Comparison of ENCODE assay signal across 6 cellular contexts in genomic region chr19:48874309-48875135, GRCh38. TPM values are rescaled to one million over a fixed set of nuclear protein-coding genes. Genes with fewer than 3 reads are reported as not detected.
DNase-seq lines count a peak whose midpoint lies in the region; ATAC-seq and TF ChIP-seq lines count a peak whose summit lies in the region.

No MANE protein-coding gene starts in this region.

- peaks cover 25% of the 10 kb centered on the region for H3K79me2 ChIP-seq in SU-DHL-6 (ENCODE audit: insufficient read depth, low read length)

- H3K4me3 ChIP-seq in SU-DHL-6 (ENCODE audit: insufficient read depth, low read length, poor library complexity, severe bottlenecking), result peak overlapping the region; percentile 88
- H3K4me3 ChIP-seq in thoracic aorta, result peak overlapping the region; percentile 95

- H3K4me1 ChIP-seq in thoracic aorta (ENCODE audit: control insufficient read depth in 1 of 2, low read depth in 2 of 2), result peaks cover 27 to 40% of the 10 kb centered on the region in 2 donors

- H3K4me2 ChIP-seq in SU-DHL-6 (ENCODE audit: low read depth, low read length, poor library complexity, severe bottlenecking), result peak overlapping the region; percentile 90

- H4K20me1 ChIP-seq in SU-DHL-6 (ENCODE audit: low read depth, low read length), result no peaks in the 10 kb centered on the region

- H3K27ac ChIP-seq in SU-DHL-6 (ENCODE audit: low read depth, low read length) (peak overlapping the region; percentile 97), thoracic aorta (peak overlapping the region; percentile 100)

- TF ChIP-seq CTCF in SU-DHL-6 (IDR thresholded peaks at IDR 0.05; ENCODE audit: insufficient read depth, low read length, poor library complexity, severe bottlenecking), result no peak
- no peak for TF ChIP-seq CTCF in thoracic aorta (IDR thresholded peaks at IDR 0.05)

- H3K9me2 ChIP-seq in SU-DHL-6 (replicated peaks; ENCODE audit: insufficient read depth, low read length), result no peaks in the 10 kb centered on the region

- peaks cover 62% of the 10 kb centered on the region for H3F3A ChIP-seq in SU-DHL-6 (ENCODE audit: insufficient read depth)

- H3K36me3 ChIP-seq in SU-DHL-6 (ENCODE audit: low read length) (no peaks in the 10 kb centered on the region), thoracic aorta (peaks cover 40% of the 10 kb centered on the region)

- no peaks in the 10 kb centered on the region for H3K9me3 ChIP-seq in SU-DHL-6 (ENCODE audit: insufficient read depth, low read length)
- no peaks in the 10 kb centered on the region for H3K9me3 ChIP-seq in thoracic aorta

- H3K27me3 ChIP-seq in SU-DHL-6 (ENCODE audit: low read length), result no peaks in the 10 kb centered on the region
- no peaks in the 10 kb centered on the region for H3K27me3 ChIP-seq in thoracic aorta (replicated peaks; ENCODE audit: insufficient read depth)

- peak; percentile 77 for DNase-seq in HCEC 1CT
- peak; percentile 35 for DNase-seq in foreskin melanocyte
- no peak for DNase-seq in thoracic aorta (ENCODE audit: low spot score)
- DNase-seq in NCI-H2029 (lab: John Stamatoyannopoulos, UW), result no peak

- ATAC-seq in thoracic aorta (ENCODE audit: insufficient number of reproducible peaks, low FRiP score, low read depth), result no peak
- ATAC-seq in HG03521 (IDR thresholded peaks at IDR 0.05; ENCODE audit: unreplicated experiment), result no peak

- H3K9ac ChIP-seq in SU-DHL-6 (ENCODE audit: low read length), result peak overlapping the region; percentile 89

- no peak overlapping the region for H2AFZ ChIP-seq in SU-DHL-6 (ENCODE audit: low read depth, low read length, severe bottlenecking)

RNA-seq across cellular contexts. Expression of gene PPP1R15A, which starts 2.3 kb away (rescaled TPM):
- 100 to 1,000 TPM; 108 to 139 TPM for total RNA-seq in thoracic aorta

RNA-seq across cellular contexts. Expression of gene PLEKHA4, which starts 6.1 kb away (rescaled TPM):
- total RNA-seq in thoracic aorta, result 10 to 100 TPM; 45.1 to 45.2 TPM

RNA-seq across cellular contexts. Expression of gene TULP2, which starts 24.0 kb away (rescaled TPM):
- total RNA-seq in thoracic aorta, result under 1 TPM; 0.27 to 0.78 TPM

RNA-seq across cellular contexts. Expression of gene NUCB1, which starts 25.6 kb away (rescaled TPM):
- total RNA-seq in thoracic aorta, result 100 to 1,000 TPM; 415 to 671 TPM

RNA-seq across cellular contexts. Expression of gene HSD17B14, which starts 38.2 kb away (rescaled TPM):
- 10 to 100 TPM; 10.2 to 16.8 TPM for total RNA-seq in thoracic aorta

Comparison
In these comparisons a context has a peak if more than half of its experiments do, and no peak if none do; other contexts are left out.
1. DNase-seq: peak in HCEC 1CT (single experiment) and foreskin melanocyte (single experiment); none in thoracic aorta (single experiment) and NCI-H2029 (single experiment).